ENCODE assay signal across 13 cellular contexts in genomic region chr2:205719864-205720263, GRCh38.
"Had no signal": no experiment of that assay in that cellular context is flagged by ENCODE, and none has a peak within 500 bp of the region (broad histone marks: within the 10 kb centered on the region; RNA-seq: fewer than 3 reads in every experiment).

No MANE protein-coding gene starts in this region.

- H3K36me3 ChIP-seq: breast epithelium had no signal

- ATAC-seq: activated CD8-positive, alpha-beta memory T cell treated with anti-CD3 and anti-CD28 coated beads, Interleukin-2, amount 10 ng/mL, durations not matched to agents 7 days and 5 days; activated T-cell treated with anti-CD3 and anti-CD28 coated beads, Interleukin-2, amount 50 U/mL, for 4 hours; left lung; T-helper 17 cell had no signal

- H3K9me3 ChIP-seq: breast epithelium, left lung had no signal

- DNase-seq: activated CD4-positive, alpha-beta T cell treated with anti-CD3 and anti-CD28 coated beads, Interleukin-2, amount 50 U/mL, for 4 hours; activated CD8-positive, alpha-beta memory T cell treated with anti-CD3 and anti-CD28 coated beads, Interleukin-2, amount 10 ng/mL, durations not matched to agents 7 days and 5 days; activated gamma-delta T cell; activated naive CD8-positive, alpha-beta T cell treated with anti-CD3 and anti-CD28 coated beads for 36 hours; activated T-cell treated with anti-CD3 and anti-CD28 coated beads, Interleukin-2, amount 50 U/mL, for 4 hours; dermis blood vessel endothelial cell; islet precursor cell; left lung; nephron progenitor cell; stimulated activated CD4-positive, alpha-beta T cell treated with anti-CD3 and anti-CD28 coated beads, Interleukin-2, amount 100 ng/mL, for 48 hours; stimulated activated naive CD8-positive, alpha-beta T cell treated with anti-CD3 and anti-CD28 coated beads, Interleukin-15, Interleukin-2, amounts not matched to agents 100 U/mL and 50 U/mL, for 24 hours; T-helper 17 cell had no signal

- H3K4me3 ChIP-seq: breast epithelium, left lung had no signal

- H3K27ac ChIP-seq: breast epithelium, left lung had no signal

- H3K27me3 ChIP-seq: breast epithelium, left lung had no signal
